Comparison of ENCODE assay signal across 8 cellular contexts in the genomic region with DNA sequence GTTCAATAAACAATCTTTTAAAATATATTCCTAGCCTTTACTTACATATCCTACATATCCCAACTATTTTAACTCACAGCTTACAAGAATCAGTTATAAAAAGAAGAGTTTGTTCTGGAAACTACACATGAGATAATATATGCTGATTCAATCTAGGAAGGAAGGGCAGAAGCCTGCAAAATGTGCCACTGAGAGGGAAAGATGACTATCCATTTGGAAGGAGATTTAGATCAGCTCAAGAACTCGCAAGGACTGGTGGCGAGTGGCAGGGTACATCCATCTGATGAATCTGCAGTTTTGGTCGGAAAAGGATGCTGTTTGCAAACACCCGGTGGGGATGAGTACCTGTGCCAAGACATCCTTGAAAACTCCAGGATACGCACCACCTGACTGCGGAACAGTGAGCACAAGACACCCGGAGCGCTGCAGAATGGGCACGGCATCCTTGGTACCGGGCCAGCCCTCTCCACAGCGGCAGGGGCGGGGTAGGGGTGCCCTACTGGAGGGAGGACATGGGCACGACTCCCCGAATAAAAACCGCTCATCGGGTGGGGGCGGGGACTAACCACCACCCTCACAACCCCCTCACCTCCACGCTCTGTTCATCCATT. TPM values are rescaled to one million over a fixed set of nuclear protein-coding genes. Genes with fewer than 3 reads are reported as not detected.
DNase-seq lines count a peak whose midpoint lies in the region; ATAC-seq and TF ChIP-seq lines count a peak whose summit lies in the region.

No MANE protein-coding gene starts in this region.

- peak; percentile 8 for ATAC-seq in HG03103 (IDR thresholded peaks at IDR 0.05; ENCODE audit: low read depth, unreplicated experiment)

- H3K4me1 Mint-ChIP-seq in endothelial cell (ENCODE audit: unreplicated experiment), result peaks cover 4% of the 10 kb centered on the region

- DNase-seq in NK-92 treated with Interleukin-12 subunit alpha and Interleukin-12 subunit beta, amount 100 ng/mL, for 24 hours (lab: John Stamatoyannopoulos, UW), result peak; percentile 58
- DNase-seq in NK-92 (lab: John Stamatoyannopoulos, UW; ENCODE audit: unreplicated experiment) (no peak), NCI-H526 treated with DMSO at 0.1 percent for 48 hours (lab: John Stamatoyannopoulos, UW) (peak; percentile 54), endothelial cell (ENCODE audit: low spot score) (peak; percentile 37), midbrain (lab: John Stamatoyannopoulos, UW) (peak; percentile 46)
- DNase-seq in activated CD8-positive, alpha-beta memory T cell treated with anti-CD3 and anti-CD28 coated beads, Interleukin-2, amount 50 U/mL, for 4 hours, result peak; percentile 70
- DNase-seq in stimulated activated CD8-positive, alpha-beta memory T cell treated with anti-CD3 and anti-CD28 coated beads, Interleukin-2, amount 100 ng/mL, for 48 hours (ENCODE audit: low read depth in 2 of 2), result peak; percentile 54 to 55

- H3K9me3 Mint-ChIP-seq in endothelial cell (ENCODE audit: unreplicated experiment), result no peaks in the 10 kb centered on the region

- TF ChIP-seq CTCF in endothelial cell (IDR thresholded peaks at IDR 0.05; ENCODE audit: unreplicated experiment), result no peak

- peaks cover 9% of the 10 kb centered on the region for H3K36me3 Mint-ChIP-seq in endothelial cell (ENCODE audit: low read depth, unreplicated experiment)

- no peaks in the 10 kb centered on the region for H3K27me3 Mint-ChIP-seq in endothelial cell (ENCODE audit: unreplicated experiment)

- H3K27ac Mint-ChIP-seq in endothelial cell (ENCODE audit: unreplicated experiment), result peak overlapping the region; percentile 39

- H3K4me3 Mint-ChIP-seq in endothelial cell (ENCODE audit: unreplicated experiment), result peak overlapping the region; percentile 92

RNA-seq across cellular contexts. Expression of gene TRIM37, which starts 0.7 kb away (rescaled TPM):
- total RNA-seq in endothelial cell (ENCODE audit: unreplicated experiment), result 24.8 TPM

RNA-seq across cellular contexts. Expression of gene SKA2, which starts 49.0 kb away (rescaled TPM):
- total RNA-seq in endothelial cell (ENCODE audit: unreplicated experiment), result 44.3 TPM

RNA-seq across cellular contexts. Expression of gene PRR11, which starts 49.6 kb away (rescaled TPM):
- total RNA-seq in endothelial cell (ENCODE audit: unreplicated experiment), result 16.0 TPM
